In genomic region chr3:10985181-10985580, GRCh38 we compare ENCODE assay signal across 29 cellular contexts. TPM values are rescaled to one million over a fixed set of nuclear protein-coding genes. Genes with fewer than 3 reads are reported as not detected.
"Had no signal": no experiment of that assay in that cellular context is flagged by ENCODE, and none has a peak within 500 bp of the region (broad histone marks: within the 10 kb centered on the region; RNA-seq: fewer than 3 reads in every experiment).

No MANE protein-coding gene starts in this region.

- H3K27me3 ChIP-seq: ovary, right lobe of liver, sigmoid colon, suprapubic skin, testis, tibial nerve, upper lobe of right lung, uterus had no signal

- H3K79me2 ChIP-seq: parathyroid adenoma had no signal

- DNase-seq: naive thymus-derived CD4-positive, alpha-beta T cell; natural killer cell; occipital lobe; ovary; posterior cingulate gyrus; psoas muscle; right cardiac atrium; right lobe of liver; sigmoid colon; small intestine; stimulated activated CD4-positive, alpha-beta T cell treated with anti-CD3 and anti-CD28 coated beads, Interleukin-12 subunit alpha, Interleukin-12 subunit beta, amount 100 ng/mL, for 4 hours; stimulated activated CD4-positive, alpha-beta T cell treated with anti-CD3 and anti-CD28 coated beads, Interleukin-1b, Interleukin-23, amount 100 ng/mL, for 48 hours; stimulated activated CD4-positive, alpha-beta T cell treated with anti-CD3 and anti-CD28 coated beads, Interleukin-4, amount 100 ng/mL, for 1 hour; stimulated activated CD4-positive, alpha-beta T cell treated with anti-CD3 and anti-CD28 coated beads, Interleukin-4, amount 100 ng/mL, for 4 hours; stimulated activated CD8-positive, alpha-beta memory T cell treated with anti-CD3 and anti-CD28 coated beads, Interleukin-4, amount 100 ng/mL, for 48 hours; stimulated activated naive CD4-positive, alpha-beta T cell; stimulated activated naive CD8-positive, alpha-beta T cell treated with anti-CD3 and anti-CD28 coated beads, Interleukin-15, amount 100 ng/mL, for 72 hours; stimulated activated naive CD8-positive, alpha-beta T cell treated with anti-CD3 and anti-CD28 coated beads, Interleukin-15, Interleukin-2, amounts not matched to agents 100 U/mL and 50 U/mL, for 24 hours; substantia nigra; testis; upper lobe of right lung; uterus had no signal

- H3K4me2 ChIP-seq: neural progenitor cell had no signal

- H3K4me1 ChIP-seq: neural progenitor cell, testis, uterus had no signal

- H3K9me3 ChIP-seq: ovary, psoas muscle, right lobe of liver, sigmoid colon, suprapubic skin, testis, tibial nerve, upper lobe of right lung, uterus had no signal

- H3K27ac ChIP-seq: neural progenitor cell, ovary, parathyroid adenoma, psoas muscle, right lobe of liver, sigmoid colon, suprapubic skin, testis, tibial nerve, upper lobe of right lung, uterus had no signal

- H3K36me3 ChIP-seq: neural progenitor cell, ovary, right lobe of liver, sigmoid colon, suprapubic skin, tibial nerve, upper lobe of right lung, uterus had no signal

- H3K9ac ChIP-seq: neural progenitor cell, parathyroid adenoma had no signal

- H3K4me3 ChIP-seq: neural progenitor cell, ovary, psoas muscle, right lobe of liver, sigmoid colon, suprapubic skin, testis, tibial nerve, upper lobe of right lung, uterus had no signal

- H2AFZ ChIP-seq: neural progenitor cell, parathyroid adenoma had no signal

RNA-seq across cellular contexts. Expression of gene SLC6A1, which starts 7.4 kb away (rescaled TPM):
- total RNA-seq: naive thymus-derived CD4-positive, alpha-beta T cell; natural killer cell; osteoblast; progenitor cell of endocrine pancreas; renal cortical epithelial cell had no signal
- polyA plus RNA-seq: naive thymus-derived CD4-positive, alpha-beta T cell had no signal
